ENCODE assay signal across 1 cellular context in genomic region chr16:87708881-87709638, GRCh38.
TF ChIP-seq lines count a peak whose summit lies in the region.

No MANE protein-coding gene starts in this region.

TF ChIP-seq in H1, 55 proteins besides CTCF, POLR2A, EP300 and RAD21:
- TF ChIP-seq CHD2 (IDR thresholded peaks at IDR 0.05; ENCODE audit: low read length), result no peak
- no peak for TF ChIP-seq JUN (IDR thresholded peaks at IDR 0.05; ENCODE audit: low read depth, low read length)
- 0 out of 2 replicates have a peak, but pooled peaks have one; percentile 32 for TF ChIP-seq POLR2AphosphoS5 (IDR thresholded peaks at IDR 0.05; ENCODE audit: low read depth, low read length)
